Comparison of ENCODE assay signal across 11 cellular contexts in genomic region chr13:98488736-98489135, GRCh38.
DNase-seq lines count a peak whose midpoint lies in the region; ATAC-seq and TF ChIP-seq lines count a peak whose summit lies in the region.
"Had no signal": no experiment of that assay in that cellular context is flagged by ENCODE, and none has a peak within 500 bp of the region (broad histone marks: within the 10 kb centered on the region; RNA-seq: fewer than 3 reads in every experiment).

No MANE protein-coding gene starts in this region.

- H3K4me3 Mint-ChIP-seq in CD14-positive monocyte (no peak overlapping the region), activated B cell treated with CpG ODN at 0.5 μM for 24 hours (peak overlapping the region; percentile 38)
- H3K4me3 Mint-ChIP-seq: activated T-cell treated with anti-CD3 and anti-CD28 coated beads, Interleukin-2, amount 50 U/mL, for 4 hours had no signal

- 88% methylated on average over 10 of the region's 11 CpGs for WGBS in esophagus muscularis mucosa

- H3K27ac ChIP-seq in esophagus muscularis mucosa (replicated peaks in 1 of 4): no peak overlapping the region
- H3K27ac ChIP-seq: HL-60, SK-N-MC had no signal

- H3K27me3 Mint-ChIP-seq in CD14-positive monocyte (ENCODE audit: low read depth in 3 of 3) (peaks cover 0 to 6% (median 0%) of the 10 kb centered on the region in 3 donors), activated B cell treated with CpG ODN at 0.5 μM for 24 hours (no peaks in the 10 kb centered on the region)

- TF ChIP-seq EP300 in esophagus muscularis mucosa (IDR thresholded peaks at IDR 0.05): no peak

- H3K27me3 ChIP-seq in esophagus muscularis mucosa: no peaks in the 10 kb centered on the region

- H3K9me3 ChIP-seq in esophagus muscularis mucosa: no peaks in the 10 kb centered on the region

- in situ Hi-C loops in G401 (cut with HindIII; ENCODE audit: low sequenced_read_pairs): no loop called here

- no peak for TF ChIP-seq POLR2A in esophagus muscularis mucosa (IDR thresholded peaks at IDR 0.05; ENCODE audit: low read depth)

- ATAC-seq in GM19455 (IDR thresholded peaks at IDR 0.05; ENCODE audit: unreplicated experiment) (peak; percentile 72), HG03064 (IDR thresholded peaks at IDR 0.05; ENCODE audit: low read depth, unreplicated experiment) (peak; percentile 66), activated B cell treated with CpG ODN at 0.5 μM for 24 hours (ENCODE audit: low read depth) (peak; percentile 58), left lobe of liver (no peak)
- ATAC-seq: activated T-cell treated with anti-CD3 and anti-CD28 coated beads, Interleukin-2, amount 50 U/mL, for 4 hours had no signal

- intact Hi-C loops in CD14-positive monocyte (cut with micrococcal nuclease): no loop called here
- intact Hi-C loops in activated B cell treated with CpG ODN at 0.5 μM for 24 hours (cut with micrococcal nuclease): loop anchor here (2.0 to 5.0 kb wide), 2 partner anchors 16 to 41 kb away; no protein-coding TSS in a partner anchor
- intact Hi-C loops in esophagus muscularis mucosa (cut with DNase I): no loop called here

- H3K9me3 Mint-ChIP-seq in CD14-positive monocyte (no peaks in the 10 kb centered on the region), activated B cell treated with CpG ODN at 0.5 μM for 24 hours (no peaks in the 10 kb centered on the region)
- H3K9me3 Mint-ChIP-seq: activated T-cell treated with anti-CD3 and anti-CD28 coated beads, Interleukin-2, amount 50 U/mL, for 4 hours had no signal

- DNase-seq in CD14-positive monocyte (ENCODE audit: low spot score): no peak
- no peak for DNase-seq in activated B cell treated with CpG ODN at 0.5 μM for 24 hours
- DNase-seq in stimulated activated CD4-positive, alpha-beta T cell treated with anti-CD3 and anti-CD28 coated beads, Interleukin-4, amount 100 ng/mL, for 1 hour: no peak
- no peak for DNase-seq in left lobe of liver (ENCODE audit: low spot score)
- DNase-seq in G401 (ENCODE audit: low spot score): no peak
- DNase-seq in esophagus muscularis mucosa (ENCODE audit: extremely low spot score): no peak
- DNase-seq: activated T-cell treated with anti-CD3 and anti-CD28 coated beads, Interleukin-2, amount 50 U/mL, for 4 hours had no signal

- peaks cover 49% of the 10 kb centered on the region for H3K4me1 Mint-ChIP-seq in CD14-positive monocyte
- H3K4me1 Mint-ChIP-seq in activated B cell treated with CpG ODN at 0.5 μM for 24 hours: peaks cover 89% of the 10 kb centered on the region

- TF ChIP-seq CTCF in CD14-positive monocyte (IDR thresholded peaks at IDR 0.05) (no peak), activated B cell treated with CpG ODN at 0.5 μM for 24 hours (IDR thresholded peaks at IDR 0.05) (no peak), esophagus muscularis mucosa (IDR thresholded peaks at IDR 0.05) (no peak)

- H3K27ac Mint-ChIP-seq in CD14-positive monocyte (peak overlapping the region in 4 of 7 donors; percentile 9 to 48 (median 16)), activated B cell treated with CpG ODN at 0.5 μM for 24 hours (peak overlapping the region; percentile 60)

- CTCF ChIA-PET in activated B cell treated with CpG ODN at 0.5 μM for 24 hours (lab: Charles Lee): interaction anchor here (2.0 to 2.5 kb wide), 2 partner anchors 43 to 165 kb away, joined by 8 to 9 read pairs; no protein-coding TSS in a partner anchor

- H3K4me1 ChIP-seq in esophagus muscularis mucosa: peaks cover 66 to 100% (median 99%) of the 10 kb centered on the region in 4 donors

- POLR2A ChIA-PET in activated B cell treated with CpG ODN at 0.5 μM for 24 hours (lab: Charles Lee): interaction anchor here (0.6 to 1.5 kb wide), 5 partner anchors 13 to 89 kb away, joined by 3 to 8 read pairs (median 3); partner anchors contain the start of gene STK24

- H3K36me3 Mint-ChIP-seq in CD14-positive monocyte (peaks cover 26 to 31% of the 10 kb centered on the region in 2 donors), activated B cell treated with CpG ODN at 0.5 μM for 24 hours (ENCODE audit: low read depth) (peaks cover 18% of the 10 kb centered on the region)

- H3K36me3 ChIP-seq in esophagus muscularis mucosa: no peaks in the 10 kb centered on the region

- no peak overlapping the region for H3K4me3 ChIP-seq in esophagus muscularis mucosa
- H3K4me3 ChIP-seq: SK-N-MC had no signal
